Comparison of ENCODE assay signal across 27 cellular contexts in genomic region chr1:159763686-159764085, GRCh38. TPM values are rescaled to one million over a fixed set of nuclear protein-coding genes. Genes with fewer than 3 reads are reported as not detected.
"Had no signal": no experiment of that assay in that cellular context is flagged by ENCODE, and none has a peak within 500 bp of the region (broad histone marks: within the 10 kb centered on the region; RNA-seq: fewer than 3 reads in every experiment).

No MANE protein-coding gene starts in this region.

- H3K4me3 ChIP-seq: K562, MG63, SJCRH30 had no signal

- DNase-seq: MG63, NCI-H1092, NCI-H1105 treated with DMSO at 0.1 percent for 48 hours, NCI-H1417 treated with DMSO at 0.1 percent for 48 hours, NCI-H146, NCI-H1694 treated with DMSO at 0.1 percent for 48 hours, NCI-H1930, NCI-H2081, NCI-H2107, NCI-H2227 treated with DMSO at 0.1 percent for 48 hours, NCI-H524, NCI-H526 treated with DMSO at 0.1 percent for 48 hours, NCI-H748 treated with DMSO at 0.1 percent for 48 hours, PC-3, SHP77 treated with DMSO at 0.1 percent for 48 hours, SJCRH30 had no signal

- H3K4me1 Mint-ChIP-seq: IgD-negative memory B cell had no signal

- FAIRE-seq: HTR-8/SVneo, K562 had no signal

- H3K4me3 Mint-ChIP-seq: IgD-negative memory B cell had no signal

- H3K36me3 ChIP-seq: MG63, SJCRH30 had no signal

- H3K4me1 ChIP-seq: SJCRH30 had no signal

- H3K27me3 ChIP-seq: SJCRH30 had no signal

- H3K36me3 Mint-ChIP-seq: IgD-negative memory B cell had no signal

- H3K27ac Mint-ChIP-seq: IgD-negative memory B cell had no signal

- ATAC-seq: K562, Panc1, PC-3, Right ventricle myocardium inferior, SK-N-SH treated with all-trans-retinoic acid at 6 μM for 48 hours had no signal

- H3K4me2 ChIP-seq: KMS-11 had no signal

- H3K9ac ChIP-seq: KMS-11 had no signal

- H3K27ac ChIP-seq: HL-60, KMS-11, SJCRH30 had no signal

RNA-seq across cellular contexts. Expression of gene DUSP23, which starts 17.1 kb away (rescaled TPM):
- total RNA-seq: SJCRH30 had no signal

RNA-seq across cellular contexts. Expression of gene FCRL6, which starts 38.5 kb away (rescaled TPM):
- total RNA-seq: K562, LHCN-M2, NCI-H460, PC-3, RPMI7951, SJCRH30 had no signal
- polyA plus RNA-seq: K562 had no signal

RNA-seq across cellular contexts. Expression of gene CRP, which starts 49.3 kb away (rescaled TPM):
- total RNA-seq: LHCN-M2, NCI-H460, PC-3, Right ventricle myocardium inferior, RPMI7951, SJCRH30 had no signal
- polyA plus RNA-seq: IgD-negative memory B cell, K562 had no signal
